ENCODE assay signal across 15 cellular contexts in the genomic region with DNA sequence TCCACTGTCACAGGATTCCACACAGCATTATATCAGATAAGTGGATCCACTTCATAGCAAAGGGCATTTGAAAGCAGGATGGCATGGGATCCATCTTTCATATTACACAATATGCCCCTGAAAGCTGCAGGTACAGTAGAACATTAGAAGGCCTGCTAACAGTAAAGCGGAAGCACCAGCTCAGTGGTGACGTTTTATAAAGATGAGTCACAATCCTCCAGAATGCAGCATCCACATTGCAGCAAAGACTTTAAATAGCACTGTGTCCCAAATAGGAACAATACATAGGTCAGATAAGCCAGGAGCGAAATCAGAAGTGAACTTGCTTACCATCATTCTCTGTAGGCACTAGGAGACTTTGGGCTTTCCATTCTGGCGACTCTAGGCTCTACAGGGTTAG.
"Had no signal": no experiment of that assay in that cellular context is flagged by ENCODE, and none has a peak within 500 bp of the region (broad histone marks: within the 10 kb centered on the region; RNA-seq: fewer than 3 reads in every experiment).

No MANE protein-coding gene starts in this region.

- ATAC-seq: gastroesophageal sphincter, left lobe of liver, natural killer cell had no signal

- H3K4me3 ChIP-seq: breast epithelium, gastroesophageal sphincter, hepatocyte, thoracic aorta had no signal

- H3K36me3 ChIP-seq: breast epithelium, gastroesophageal sphincter, neutrophil, thoracic aorta had no signal

- DNase-seq: activated CD4-positive, alpha-beta T cell treated with anti-CD3 and anti-CD28 coated beads, Interleukin-2, amount 10 ng/mL, durations not matched to agents 7 days and 5 days; activated CD4-positive, CD25-positive, alpha-beta regulatory T cell; activated gamma-delta T cell treated with Interleukin-2 at 50 U/mL for 16 hours; activated naive CD8-positive, alpha-beta T cell treated with anti-CD3 and anti-CD28 coated beads for 36 hours; dermis blood vessel endothelial cell; natural killer cell; stimulated activated CD4-positive, alpha-beta T cell treated with anti-CD3 and anti-CD28 coated beads, Interleukin-12 subunit alpha, Interleukin-12 subunit beta, amount 100 ng/mL, for 4 hours; stimulated activated CD4-positive, alpha-beta T cell treated with anti-CD3 and anti-CD28 coated beads, Interleukin-2, amount 100 ng/mL, for 24 hours had no signal

- H3K27me3 ChIP-seq: breast epithelium, gastroesophageal sphincter, hepatocyte, neutrophil had no signal

- H3K27ac ChIP-seq: breast epithelium, gastroesophageal sphincter, hepatocyte, neutrophil, parathyroid adenoma, thoracic aorta had no signal
